8 cellular contexts compared by ENCODE assay signal in the genomic region with DNA sequence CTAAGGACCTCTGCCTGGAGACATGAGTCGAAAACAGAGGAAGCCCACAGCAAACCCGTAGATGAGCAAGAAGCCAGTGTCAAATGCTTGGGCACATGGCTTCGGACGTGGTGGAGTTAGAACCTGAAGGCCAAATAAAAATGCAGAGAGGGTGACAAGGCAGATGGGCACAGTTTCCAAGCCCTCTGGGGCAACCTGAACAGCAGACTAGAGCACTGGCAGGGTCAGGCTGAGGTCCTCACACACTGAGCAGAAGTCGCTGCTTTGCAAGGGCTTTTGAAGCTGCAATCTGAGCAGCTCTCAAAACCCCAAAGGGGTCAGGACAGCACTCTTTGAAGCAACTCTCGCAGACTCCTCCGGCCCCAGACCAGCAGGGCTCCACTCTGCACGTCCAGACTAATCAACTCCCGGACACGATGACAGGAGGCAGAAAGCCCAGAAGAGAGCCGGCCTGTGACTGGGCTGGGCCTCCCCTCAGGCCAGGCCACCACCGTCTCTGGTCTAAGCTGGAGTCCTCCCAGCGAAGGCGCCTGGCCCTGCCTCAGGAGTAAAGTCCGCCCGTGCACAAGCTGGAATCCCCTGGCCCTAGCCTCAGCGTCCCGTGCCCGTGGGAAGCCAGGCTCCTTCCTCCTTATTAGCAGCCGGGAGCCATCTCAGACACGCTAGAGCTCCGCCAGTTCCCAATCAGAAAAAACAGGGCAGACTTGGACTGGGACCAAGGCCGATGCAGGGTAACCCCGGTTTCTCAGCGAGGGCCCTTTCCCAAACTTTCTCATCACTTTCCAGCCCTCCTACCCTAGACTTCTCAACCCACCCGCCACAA. TPM values are rescaled to one million over a fixed set of nuclear protein-coding genes. Genes with fewer than 3 reads are reported as not detected.
A peak's percentile ranks its signal among the peaks of the same experiment; 100 is the strongest.
DNase-seq lines count a peak whose midpoint lies in the region; ATAC-seq and TF ChIP-seq lines count a peak whose summit lies in the region.

No MANE protein-coding gene starts in this region.

- H3K9ac ChIP-seq in fibroblast of lung (ENCODE audit: insufficient read depth, low read length): peak overlapping the region; percentile 67

- no peak overlapping the region for H2AFZ ChIP-seq in fibroblast of lung (ENCODE audit: low read length)

- DNase-seq in C1 segment of cervical spinal cord (lab: John Stamatoyannopoulos, UW) (peak in 12 of 14 donors; percentile 31 to 77 (median 59)), fibroblast of lung (ENCODE audit: low read depth in 2 of 2) (peak; percentile 32 to 65), naive B cell (no peak), iPS-NIHi11 (ENCODE audit: low spot score) (no peak)

- peak overlapping the region; percentile 49 to 92 (median 90) for H3K27ac Mint-ChIP-seq in naive B cell

- CTCF ChIA-PET in HEK293 (lab: Yijun Ruan, JAX): interaction anchor here (0.7 to 1.8 kb wide), 4 partner anchors 9 to 144 kb away, joined by 3 to 7 read pairs (median 4); no protein-coding TSS in a partner anchor

- H3K27me3 Mint-ChIP-seq in naive B cell: no peaks in the 10 kb centered on the region

- TF ChIP-seq CTCF in HEK293 (tag by site-specific recombination; IDR thresholded peaks at IDR 0.05) (no peak), WI38 (IDR thresholded peaks at IDR 0.05; ENCODE audit: low read depth, low read length) (no peak), fibroblast of lung (conservative IDR thresholded peaks at IDR 0.05 in 1 of 2, IDR thresholded peaks at IDR 0.05 in 1 of 2; ENCODE audit: low read depth in 1 of 2, low read length in 2 of 2) (no peak)

- H3K4me1 Mint-ChIP-seq in naive B cell: peaks cover 46 to 57% (median 53%) of the 10 kb centered on the region in 3 donors

- peaks cover 20% of the 10 kb centered on the region for H3K4me1 ChIP-seq in HEK293 (ENCODE audit: control insufficient read depth, insufficient read depth, low read length)
- peaks cover 20% of the 10 kb centered on the region for H3K4me1 ChIP-seq in fibroblast of lung (ENCODE audit: control insufficient read depth, extremely low read depth, insufficient read depth, low read length)

- H3K4me3 ChIP-seq in HEK293 (ENCODE audit: low read depth, low read length) (peak overlapping the region; percentile 93), WI38 (ENCODE audit: low read depth, low read length) (peak overlapping the region; percentile 87), fibroblast of lung (replicated peaks in 1 of 4; ENCODE audit: control extremely low read depth in 1 of 4, insufficient read depth in 1 of 4, low read depth in 3 of 4, low read length in 4 of 4) (peak overlapping the region; percentile 53 to 83 (median 76))

- no peaks in the 10 kb centered on the region for H3K36me3 Mint-ChIP-seq in naive B cell

- peaks cover 47% of the 10 kb centered on the region for H3K79me2 ChIP-seq in fibroblast of lung (ENCODE audit: control insufficient read depth, insufficient read depth, low read length)

- H3K4me2 ChIP-seq in fibroblast of lung (ENCODE audit: extremely low read depth, insufficient read depth, low read length): peak overlapping the region; percentile 96

- H3K36me3 ChIP-seq in HEK293 (ENCODE audit: control insufficient read depth in 2 of 2, insufficient read depth in 1 of 2, low read length in 2 of 2) (peaks cover 6 to 20% of the 10 kb centered on the region in 2 experiments), fibroblast of lung (ENCODE audit: control insufficient read depth, insufficient read depth, low read length) (peaks cover 1% of the 10 kb centered on the region)

- ATAC-seq in naive B cell (ENCODE audit: low read depth in 2 of 2) (no peak), HG03439 (IDR thresholded peaks at IDR 0.05; ENCODE audit: unreplicated experiment) (no peak), HG03045 (IDR thresholded peaks at IDR 0.05; ENCODE audit: unreplicated experiment) (no peak)

- H3K27me3 ChIP-seq in fibroblast of lung (ENCODE audit: control insufficient read depth, insufficient read depth, low read length): no peaks in the 10 kb centered on the region

- peak overlapping the region; percentile 97 for H3K27ac ChIP-seq in HEK293 (ENCODE audit: extremely low read depth, low read depth, low read length)
- peak overlapping the region; percentile 75 for H3K27ac ChIP-seq in fibroblast of lung (ENCODE audit: insufficient read depth, low read length)

- H3K4me3 Mint-ChIP-seq in naive B cell: peak overlapping the region; percentile 90 to 96 (median 93)

- no peaks in the 10 kb centered on the region for H4K20me1 ChIP-seq in fibroblast of lung (ENCODE audit: control insufficient read depth, extremely low read depth, insufficient read depth, low read length)

- H3K9me3 ChIP-seq in HEK293 (ENCODE audit: control insufficient read depth, insufficient read depth, low read depth, low read length): no peaks in the 10 kb centered on the region
- H3K9me3 ChIP-seq in fibroblast of lung (ENCODE audit: control insufficient read depth, insufficient read depth, low read depth, low read length): no peaks in the 10 kb centered on the region

- POLR2A ChIA-PET in HEK293 (lab: Yijun Ruan, JAX): interaction anchor here (0.6 to 6.5 kb wide), 4 partner anchors 12 to 99 kb away, joined by 3 to 65 read pairs (median 8); partner anchors contain the start of genes CCDC47, DDX42, FTSJ3 and PSMC5

- no peaks in the 10 kb centered on the region for H3K9me3 Mint-ChIP-seq in naive B cell

TF ChIP-seq in HEK293, 187 proteins besides CTCF, POLR2A, EP300 and RAD21 (continues in another document):
- TF ChIP-seq KLF9 (tag by site-specific recombination; IDR thresholded peaks at IDR 0.05; ENCODE audit: low read depth) (0 out of 2 replicates have a peak, but pooled peaks have one; percentile 9), ZNF600 (tag by site-specific recombination; IDR thresholded peaks at IDR 0.05) (peak; percentile 57), ZNF555 (tag by site-specific recombination; conservative IDR thresholded peaks at IDR 0.05) (no peak), PRDM1 (tag by site-specific recombination; IDR thresholded peaks at IDR 0.05) (peak; percentile 91), ZNF843 (tag by site-specific recombination; IDR thresholded peaks at IDR 0.05) (0 out of 2 replicates have a peak, but pooled peaks have one; percentile 13), ZNF549 (tag by site-specific recombination; IDR thresholded peaks at IDR 0.05) (no peak), ZNF558 (tag by site-specific recombination; IDR thresholded peaks at IDR 0.05) (no peak), SP3 (tag by site-specific recombination; IDR thresholded peaks at IDR 0.05) (no peak), ZNF501 (tag by site-specific recombination; IDR thresholded peaks at IDR 0.05) (no peak), SP7 (tag by site-specific recombination; IDR thresholded peaks at IDR 0.05) (no peak), ZNF792 (tag by site-specific recombination; IDR thresholded peaks at IDR 0.05) (peak; percentile 71; the same call in 1 of the 2 replicates), ZBTB1 (tag by site-specific recombination; IDR thresholded peaks at IDR 0.05) (no peak), ZNF449 (tag by site-specific recombination; IDR thresholded peaks at IDR 0.05) (0 out of 2 replicates have a peak, but pooled peaks have one; percentile 16), ZFP3 (tag by site-specific recombination; IDR thresholded peaks at IDR 0.05; ENCODE audit: low read depth) (no peak), ZSCAN30 (tag by site-specific recombination; IDR thresholded peaks at IDR 0.05) (peak; percentile 24; the same call in 1 of the 2 replicates)

RNA-seq across cellular contexts. Expression of gene SMARCD2, which starts 0.9 kb away (rescaled TPM):
- 87.0 and 94.5 TPM in 2 replicates for total RNA-seq in fibroblast of lung
- polyA plus RNA-seq in fibroblast of lung (51.1 and 57.9 TPM in 2 replicates), naive B cell (ENCODE audit: low read depth in 6 of 6) (100 to 1,000 TPM in 2 of 6 donors, 10 to 100 TPM in 4; 62.0 to 142 (median 95.1) TPM)
- polyA plus RNA-seq in fibroblast of lung (2012): 50.7 and 62.1 TPM in 2 replicates
- polyA minus RNA-seq in fibroblast of lung (ENCODE audit: low replicate concordance): 134 and 196 TPM in 2 replicates

RNA-seq across cellular contexts. Expression of gene FTSJ3, which starts 14.1 kb away (rescaled TPM):
- total RNA-seq in fibroblast of lung: 61.8 and 86.5 TPM in 2 replicates
- polyA plus RNA-seq in fibroblast of lung (37.8 and 62.2 TPM in 2 replicates), naive B cell (ENCODE audit: low read depth in 6 of 6) (10 to 100 TPM in 5 of 6 donors, 1 to 10 TPM in 1; 3.8 to 35.5 (median 22.2) TPM)
- 31.7 and 48.3 TPM in 2 replicates for polyA plus RNA-seq in fibroblast of lung (2012)
- 29.5 and 72.0 TPM in 2 replicates for polyA minus RNA-seq in fibroblast of lung (ENCODE audit: low replicate concordance)

RNA-seq across cellular contexts. Expression of gene PSMC5, which starts 14.3 kb away (rescaled TPM):
- total RNA-seq in fibroblast of lung: 61.9 and 66.9 TPM in 2 replicates
- polyA plus RNA-seq in fibroblast of lung: 216 and 276 TPM in 2 replicates
- polyA plus RNA-seq in fibroblast of lung (2012): 151 and 200 TPM in 2 replicates
- polyA minus RNA-seq in fibroblast of lung (ENCODE audit: low replicate concordance): 108 and 120 TPM in 2 replicates
- polyA plus RNA-seq in naive B cell (ENCODE audit: low read depth in 6 of 6): 100 to 1,000 TPM; 107 to 220 (median 118) TPM

RNA-seq across cellular contexts. Expression of gene CSH2, which starts 31.9 kb away (rescaled TPM):
- total RNA-seq in fibroblast of lung: not detected in 2 replicates
- polyA plus RNA-seq in fibroblast of lung: not detected in 2 replicates
- not detected in 2 replicates for polyA plus RNA-seq in fibroblast of lung (2012)
- not detected in 2 replicates for polyA minus RNA-seq in fibroblast of lung (ENCODE audit: low replicate concordance)
- not detected for polyA plus RNA-seq in naive B cell (ENCODE audit: low read depth in 6 of 6)

RNA-seq across cellular contexts. Expression of gene GH2, which starts 40.2 kb away (rescaled TPM):
- total RNA-seq in fibroblast of lung: not detected in 2 replicates
- polyA plus RNA-seq in fibroblast of lung: not detected in 2 replicates
- not detected in 2 replicates for polyA plus RNA-seq in fibroblast of lung (2012)
- not detected in 2 replicates for polyA minus RNA-seq in fibroblast of lung (ENCODE audit: low replicate concordance)
- polyA plus RNA-seq in naive B cell (ENCODE audit: low read depth in 6 of 6): not detected

Comparison
In these comparisons a context has a peak if more than half of its experiments do, and no peak if none do; other contexts are left out.
1. DNase-seq: peak in C1 segment of cervical spinal cord (12 of 14) and fibroblast of lung (2 of 2); none in naive B cell (single experiment) and iPS-NIHi11 (single experiment).
2. Peak in every context shown above with its lines, with median percentiles within 50 percentile points of each other: H3K4me3 ChIP-seq.